Comparison of ENCODE assay signal across 28 cellular contexts in the genomic region with DNA sequence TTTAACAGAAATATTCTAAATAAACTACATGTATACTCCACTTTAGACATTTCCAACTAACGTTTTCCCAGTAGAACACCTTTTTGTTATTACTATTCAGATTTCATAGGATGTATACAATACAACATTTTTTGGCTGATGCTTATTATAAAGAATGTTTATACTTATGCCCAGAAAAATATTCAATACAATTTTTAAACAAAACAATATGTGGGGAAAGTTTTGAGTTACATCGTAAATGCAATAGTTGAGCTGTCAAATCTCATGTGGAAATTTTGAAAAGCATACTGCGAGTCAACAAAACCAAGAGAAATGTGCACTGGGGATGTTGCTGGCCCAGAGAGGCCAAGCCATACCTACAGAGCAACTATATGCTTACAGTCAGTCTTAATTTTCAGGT.
"Had no signal": no experiment of that assay in that cellular context is flagged by ENCODE, and none has a peak within 500 bp of the region (broad histone marks: within the 10 kb centered on the region; RNA-seq: fewer than 3 reads in every experiment).

No MANE protein-coding gene starts in this region.

- ATAC-seq: effector memory CD8-positive, alpha-beta T cell; esophagus mucosa; foreskin keratinocyte; gastrocnemius medialis; gastroesophageal sphincter; heart left ventricle; heart right ventricle had no signal

- H3K27ac ChIP-seq: coronary artery, dorsolateral prefrontal cortex, epithelial cell of prostate, esophagus muscularis mucosa, esophagus squamous epithelium, foreskin keratinocyte, gastrocnemius medialis, gastroesophageal sphincter, heart left ventricle, heart right ventricle had no signal

- H3K27me3 ChIP-seq: colonic mucosa, dorsolateral prefrontal cortex, esophagus muscularis mucosa, esophagus squamous epithelium, gastrocnemius medialis, gastroesophageal sphincter, heart right ventricle had no signal

- H3K36me3 ChIP-seq: colonic mucosa, esophagus muscularis mucosa, esophagus squamous epithelium, gastrocnemius medialis, gastroesophageal sphincter, heart left ventricle, heart right ventricle had no signal

- H3K9me3 ChIP-seq: colonic mucosa, gastrocnemius medialis had no signal

- DNase-seq: colonic mucosa; cortex of kidney; dermis blood vessel endothelial cell; dorsolateral prefrontal cortex; effector CD4-positive, alpha-beta T cell; effector CD8-positive, alpha-beta T cell; effector memory CD4-positive, alpha-beta T cell; effector memory CD8-positive, alpha-beta T cell; endodermal cell; erythroblast; esophagus squamous epithelium; foreskin fibroblast; foreskin keratinocyte; foreskin melanocyte; gastrocnemius medialis; glutamatergic neuron; head of caudate nucleus; heart left ventricle; heart right ventricle had no signal

- H3K4me1 ChIP-seq: colonic mucosa, esophagus muscularis mucosa, esophagus squamous epithelium, foreskin keratinocyte, gastrocnemius medialis, gastroesophageal sphincter, heart left ventricle, heart right ventricle had no signal

- H3K4me3 ChIP-seq: colonic mucosa, coronary artery, dorsolateral prefrontal cortex, esophagus muscularis mucosa, esophagus squamous epithelium, gastrocnemius medialis, gastroesophageal sphincter, heart left ventricle, heart right ventricle had no signal

- FAIRE-seq: colon, endometrium, endothelial cell of umbilical vein, frontal cortex had no signal
